Comparison of ENCODE assay signal across 1 cellular context in the genomic region with DNA sequence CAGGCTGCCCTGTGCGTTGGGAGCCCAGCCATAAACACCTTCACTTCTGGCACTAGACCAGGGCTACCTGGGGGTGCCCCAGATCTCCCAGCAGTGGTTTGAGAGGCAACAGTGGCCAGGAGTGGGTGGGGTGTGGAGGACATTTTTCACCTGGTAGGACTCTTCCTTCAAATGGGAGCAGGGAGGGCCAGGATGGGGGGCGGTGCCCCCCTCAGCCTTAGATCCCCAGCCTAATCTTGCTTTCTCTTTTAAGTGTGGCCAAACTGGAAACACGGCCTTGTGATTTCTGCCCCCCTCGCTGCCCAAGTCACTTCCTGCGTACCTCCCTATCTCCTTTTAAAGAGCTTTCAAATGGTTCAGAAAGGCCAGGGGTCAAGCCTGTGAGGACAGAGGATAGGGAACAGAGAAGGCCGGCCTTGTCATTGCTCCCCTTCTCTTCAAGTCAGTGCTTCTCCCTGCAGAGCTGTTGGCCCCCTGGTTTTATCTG.
TF ChIP-seq lines count a peak whose summit lies in the region.

No MANE protein-coding gene starts in this region.

TF ChIP-seq in HepG2, 621 proteins besides CTCF, POLR2A, EP300 and RAD21:
- TF ChIP-seq U2AF2 (IDR thresholded peaks at IDR 0.05; ENCODE audit: low read depth, low read length) (no peak), PRPF4 (IDR thresholded peaks at IDR 0.05; ENCODE audit: low read depth, low read length, poor library complexity, severe bottlenecking) (no peak), ATF7 (IDR thresholded peaks at IDR 0.05) (no peak), ATF7 (CRISPR knock-in tag; IDR thresholded peaks at IDR 0.05) (no peak), KDM3A (CRISPR knock-in tag; IDR thresholded peaks at IDR 0.05; ENCODE audit: low read depth) (no peak), ZNF605 (CRISPR knock-in tag; IDR thresholded peaks at IDR 0.05) (no peak), ZNF883 (CRISPR knock-in tag; IDR thresholded peaks at IDR 0.05; ENCODE audit: not compliant biosample characterization) (no peak), HES4 (CRISPR knock-in tag; IDR thresholded peaks at IDR 0.05; ENCODE audit: borderline replicate concordance) (no peak), SNAPC2 (CRISPR knock-in tag; IDR thresholded peaks at IDR 0.05) (no peak)
- TF ChIP-seq, protein P1, sequence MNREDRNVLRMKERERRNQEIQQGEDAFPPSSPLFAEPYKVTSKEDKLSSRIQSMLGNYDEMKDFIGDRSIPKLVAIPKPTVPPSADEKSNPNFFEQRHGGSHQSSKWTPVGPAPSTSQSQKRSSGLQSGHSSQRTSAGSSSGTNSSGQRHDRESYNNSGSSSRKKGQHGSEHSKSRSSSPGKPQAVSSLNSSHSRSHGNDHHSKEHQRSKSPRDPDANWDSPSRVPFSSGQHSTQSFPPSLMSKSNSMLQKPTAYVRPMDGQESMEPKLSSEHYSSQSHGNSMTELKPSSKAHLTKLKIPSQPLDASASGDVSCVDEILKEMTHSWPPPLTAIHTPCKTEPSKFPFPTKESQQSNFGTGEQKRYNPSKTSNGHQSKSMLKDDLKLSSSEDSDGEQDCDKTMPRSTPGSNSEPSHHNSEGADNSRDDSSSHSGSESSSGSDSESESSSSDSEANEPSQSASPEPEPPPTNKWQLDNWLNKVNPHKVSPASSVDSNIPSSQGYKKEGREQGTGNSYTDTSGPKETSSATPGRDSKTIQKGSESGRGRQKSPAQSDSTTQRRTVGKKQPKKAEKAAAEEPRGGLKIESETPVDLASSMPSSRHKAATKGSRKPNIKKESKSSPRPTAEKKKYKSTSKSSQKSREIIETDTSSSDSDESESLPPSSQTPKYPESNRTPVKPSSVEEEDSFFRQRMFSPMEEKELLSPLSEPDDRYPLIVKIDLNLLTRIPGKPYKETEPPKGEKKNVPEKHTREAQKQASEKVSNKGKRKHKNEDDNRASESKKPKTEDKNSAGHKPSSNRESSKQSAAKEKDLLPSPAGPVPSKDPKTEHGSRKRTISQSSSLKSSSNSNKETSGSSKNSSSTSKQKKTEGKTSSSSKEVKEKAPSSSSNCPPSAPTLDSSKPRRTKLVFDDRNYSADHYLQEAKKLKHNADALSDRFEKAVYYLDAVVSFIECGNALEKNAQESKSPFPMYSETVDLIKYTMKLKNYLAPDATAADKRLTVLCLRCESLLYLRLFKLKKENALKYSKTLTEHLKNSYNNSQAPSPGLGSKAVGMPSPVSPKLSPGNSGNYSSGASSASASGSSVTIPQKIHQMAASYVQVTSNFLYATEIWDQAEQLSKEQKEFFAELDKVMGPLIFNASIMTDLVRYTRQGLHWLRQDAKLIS (CRISPR knock-in tag; IDR thresholded peaks at IDR 0.05), result no peak
